Comparison of ENCODE assay signal across 8 cellular contexts in the genomic region with DNA sequence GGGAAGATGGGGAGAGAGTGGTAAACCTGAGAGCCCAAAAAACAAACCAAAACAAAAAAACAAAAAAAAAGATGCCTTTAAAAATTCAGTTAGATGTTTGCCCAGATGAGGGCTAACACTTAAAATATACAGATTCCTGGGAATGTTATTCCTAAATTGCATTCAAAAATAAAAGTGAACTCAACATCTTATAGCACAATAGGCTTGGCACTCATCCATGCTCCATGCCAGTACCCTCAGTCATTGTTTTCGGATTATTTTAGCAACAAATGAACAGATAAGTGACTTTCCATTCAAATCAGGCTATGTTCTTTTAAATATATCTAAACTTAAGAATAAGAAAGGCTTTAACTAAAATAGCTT. TPM values are rescaled to one million over a fixed set of nuclear protein-coding genes. Genes with fewer than 3 reads are reported as not detected.
DNase-seq lines count a peak whose midpoint lies in the region; TF ChIP-seq lines count a peak whose summit lies in the region.

No MANE protein-coding gene starts in this region.

- H3K36me3 ChIP-seq in OCI-LY7 (ENCODE audit: insufficient read depth, low read length) (peaks cover 52% of the 10 kb centered on the region), endodermal cell (ENCODE audit: control insufficient read depth, insufficient read depth, low read length) (peaks cover 5% of the 10 kb centered on the region), trophoblast cell (ENCODE audit: control insufficient read depth in 1 of 2, insufficient read depth in 2 of 2, low read length in 2 of 2) (peaks cover 0 to 3% of the 10 kb centered on the region in 2 experiments)

- no peak overlapping the region for H4K8ac ChIP-seq in trophoblast cell (ENCODE audit: low read depth, low read length)

- H4K91ac ChIP-seq in trophoblast cell (ENCODE audit: low read depth, low read length): no peak overlapping the region

- H3K18ac ChIP-seq in trophoblast cell (ENCODE audit: low read length): no peak overlapping the region

- H3K9me3 ChIP-seq in OCI-LY7 (ENCODE audit: low read length) (no peaks in the 10 kb centered on the region), endodermal cell (ENCODE audit: control insufficient read depth, low read length) (no peaks in the 10 kb centered on the region), trophoblast cell (ENCODE audit: insufficient read depth, low read depth, low read length) (no peaks in the 10 kb centered on the region)

- H3K27ac ChIP-seq in OCI-LY7 (ENCODE audit: low read depth, low read length, poor library complexity, severe bottlenecking): peak overlapping the region; percentile 70
- no peak overlapping the region for H3K27ac ChIP-seq in endodermal cell (ENCODE audit: low read depth, low read length)
- H3K27ac ChIP-seq in trophoblast cell (ENCODE audit: low read depth, low read length): no peak overlapping the region

- H3K27me3 ChIP-seq in endodermal cell (ENCODE audit: control insufficient read depth, insufficient read depth, low read length, poor library complexity, severe bottlenecking) (no peaks in the 10 kb centered on the region), trophoblast cell (ENCODE audit: insufficient read depth, low read length) (no peaks in the 10 kb centered on the region)

- peaks cover 8% of the 10 kb centered on the region for H3K27me3 Mint-ChIP-seq in endodermal cell (ENCODE audit: insufficient read depth)

- H3K4me2 ChIP-seq in OCI-LY7 (ENCODE audit: low read length): peak overlapping the region; percentile 88
- H3K4me2 ChIP-seq in trophoblast cell (ENCODE audit: low read length): peak overlapping the region; percentile 18

- H3K4me3 ChIP-seq in OCI-LY7 (ENCODE audit: low read depth, low read length, poor library complexity, severe bottlenecking) (peak overlapping the region; percentile 74), endodermal cell (ENCODE audit: low read length) (peak overlapping the region; percentile 97), trophoblast cell (ENCODE audit: low read depth, low read length) (no peak overlapping the region)

- peak overlapping the region; percentile 92 for H3K4me3 Mint-ChIP-seq in endodermal cell

- H2BK12ac ChIP-seq in trophoblast cell (ENCODE audit: low read length): no peak overlapping the region

- POLR2A ChIA-PET in OCI-LY7 (lab: Charles Lee): interaction anchor here (1.0 to 2.6 kb wide), 13 partner anchors 9 to 121 kb away, joined by 3 to 13 read pairs (median 7); no protein-coding TSS in a partner anchor

- H2AK5ac ChIP-seq in trophoblast cell (ENCODE audit: low read length): no peak overlapping the region

- H3K79me2 ChIP-seq in OCI-LY7 (ENCODE audit: insufficient read depth, low read depth, low read length) (peaks cover 84% of the 10 kb centered on the region), trophoblast cell (ENCODE audit: control insufficient read depth, insufficient read depth, low read length, poor library complexity) (peaks cover 29% of the 10 kb centered on the region)

- no peak overlapping the region for H2BK5ac ChIP-seq in trophoblast cell (ENCODE audit: low read depth, low read length, poor library complexity)

- peaks cover 72% of the 10 kb centered on the region for H3K4me1 ChIP-seq in OCI-LY7 (ENCODE audit: insufficient read depth, low read length, poor library complexity, severe bottlenecking)
- H3K4me1 ChIP-seq in endodermal cell (ENCODE audit: control insufficient read depth, insufficient read depth, low read length): peaks cover 29% of the 10 kb centered on the region
- peaks cover 18 to 29% of the 10 kb centered on the region in 2 experiments for H3K4me1 ChIP-seq in trophoblast cell (ENCODE audit: control insufficient read depth in 1 of 2, insufficient read depth in 2 of 2, low read length in 2 of 2)

- H3K4me1 Mint-ChIP-seq in endodermal cell: peaks cover 72% of the 10 kb centered on the region

- no peak overlapping the region for H3K23ac ChIP-seq in trophoblast cell (ENCODE audit: low read length)

- no peaks in the 10 kb centered on the region for H3K36me3 Mint-ChIP-seq in endodermal cell (ENCODE audit: low read depth)

- intact Hi-C loops in OCI-LY7 (cut with micrococcal nuclease; ENCODE audit: unreplicated experiment): loop anchor here (2.0 to 5.0 kb wide), 3 partner anchors 144 to 682 kb away; no protein-coding TSS in a partner anchor
- intact Hi-C loops in posterior vena cava (cut with DNase I): loop anchor here in 1 of 2 donors (5.0 to 10.0 kb wide), 2 partner anchors 41 to 198 kb away; partner anchors contain the start of gene CD58

- H3K9me3 Mint-ChIP-seq in endodermal cell: no peaks in the 10 kb centered on the region

- H3K14ac ChIP-seq in trophoblast cell (ENCODE audit: low read length): no peak overlapping the region

- TF ChIP-seq CTCF in OCI-LY7 (conservative IDR thresholded peaks at IDR 0.05; ENCODE audit: low read length): no peak
- no peak for TF ChIP-seq CTCF in endodermal cell (conservative IDR thresholded peaks at IDR 0.05)

- H4K20me1 ChIP-seq in OCI-LY7 (ENCODE audit: insufficient read depth, low read length): peaks cover 56% of the 10 kb centered on the region

- peak overlapping the region; percentile 64 for H3K4ac ChIP-seq in trophoblast cell (ENCODE audit: low read depth, low read length)

- DNase-seq in EH (ENCODE audit: low read depth): peak; percentile 49
- DNase-seq in OCI-LY7 (ENCODE audit: low spot score): no peak
- DNase-seq in endodermal cell: no peak
- no peak for DNase-seq in trophoblast cell
- DNase-seq in stimulated activated CD4-positive, alpha-beta T cell treated with anti-CD3 and anti-CD28 coated beads, Interleukin-2, amount 100 ng/mL, for 48 hours: no peak
- no peak for DNase-seq in SKM-1 treated with dmso at 0.1 percent for 144 hours (lab: John Stamatoyannopoulos, UW; ENCODE audit: unreplicated experiment)
- no peak for DNase-seq in posterior vena cava (ENCODE audit: low spot score)
- DNase-seq in activated CD8-positive, alpha-beta memory T cell treated with anti-CD3 and anti-CD28 coated beads, Interleukin-2, amount 50 U/mL, for 48 hours: no peak

- peak overlapping the region; percentile 80 for H3K27ac Mint-ChIP-seq in endodermal cell

- H3K79me1 ChIP-seq in trophoblast cell (ENCODE audit: low read length): peaks cover 19% of the 10 kb centered on the region

- BruUV-seq in OCI-LY7 (replicated peaks; lab: Mats Ljungman, UMichigan): no TSS peak

- WGBS in endodermal cell (ENCODE audit: insufficient coverage in 1 of 2, insufficient read length in 1 of 2), 2 experiments: 89% methylated on average over 1 of the region's 1 CpG; no CpG with 5 or more reads in 1 of the 2 experiments
- WGBS in trophoblast cell (ENCODE audit: extremely low coverage, insufficient coverage, insufficient read length): no CpG with 5 or more reads among the region's 1 CpG

- H4K12ac ChIP-seq in trophoblast cell (ENCODE audit: low read depth, low read length): no peak overlapping the region

- CTCF ChIA-PET in OCI-LY7 (lab: Charles Lee; ENCODE audit: unreplicated experiment): interaction anchor here (1.0 kb wide), 1 partner anchor 39 kb away, joined by 5 read pairs; no protein-coding TSS in a partner anchor

- H3K9ac ChIP-seq in endodermal cell (ENCODE audit: extremely low read depth, low read length, poor library complexity, severe bottlenecking): no peak overlapping the region
- H3K9ac ChIP-seq in trophoblast cell (ENCODE audit: low read length): no peak overlapping the region

- no peaks in the 10 kb centered on the region for H3K9me2 ChIP-seq in OCI-LY7 (ENCODE audit: insufficient read depth, low read length)

- H2AFZ ChIP-seq in OCI-LY7 (ENCODE audit: low read length) (no peak overlapping the region), trophoblast cell (ENCODE audit: insufficient read depth, low read length, poor library complexity) (no peak overlapping the region)

- no peak overlapping the region for H2BK120ac ChIP-seq in trophoblast cell (ENCODE audit: insufficient read depth, low read length, poor library complexity)

RNA-seq across cellular contexts. Expression of gene ATP1A1, which starts 3.7 kb away (rescaled TPM):
- total RNA-seq in OCI-LY7 (2014; rRNA removed; shearing (Covaris generic)): 66.8 and 74.4 TPM in 2 replicates
- total RNA-seq in OCI-LY7 (2022) (183 and 186 TPM in 2 replicates), endodermal cell (100 to 1,000 TPM; 359 to 398 TPM), posterior vena cava (100 to 1,000 TPM; 227 to 248 TPM)
- polyA plus RNA-seq in endodermal cell (2013, experiment 1 of 2): 224 TPM
- 222 TPM for polyA plus RNA-seq in endodermal cell (2013, experiment 2 of 2)
- polyA plus RNA-seq in trophoblast cell (2013): 247 and 256 TPM in 2 replicates
